In the genomic region with DNA sequence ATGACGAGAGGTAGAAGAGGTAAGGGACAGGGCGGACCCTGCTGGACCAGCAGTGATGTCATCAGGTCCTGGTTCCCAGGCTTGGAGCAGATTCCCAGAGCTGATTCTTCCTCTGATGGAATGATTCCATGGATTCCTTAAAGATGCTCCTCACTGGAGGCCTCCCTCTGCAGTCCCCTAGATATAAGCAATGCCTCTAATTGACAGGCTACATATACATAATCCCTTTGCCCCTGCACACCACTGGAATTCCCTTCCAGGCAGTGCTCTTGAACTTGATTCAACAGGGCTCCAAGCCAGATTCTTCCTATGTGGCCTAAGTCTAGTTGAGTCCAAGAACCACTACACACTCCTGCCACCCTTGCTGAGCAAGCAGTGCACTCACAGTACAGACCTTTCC, we compare ENCODE assay signal across 16 cellular contexts. TPM values are rescaled to one million over a fixed set of nuclear protein-coding genes. Genes with fewer than 3 reads are reported as not detected.
DNase-seq lines count a peak whose midpoint lies in the region; ATAC-seq, FAIRE-seq and TF ChIP-seq lines count a peak whose summit lies in the region.
"Had no signal": no experiment of that assay in that cellular context is flagged by ENCODE, and none has a peak within 500 bp of the region (broad histone marks: within the 10 kb centered on the region; RNA-seq: fewer than 3 reads in every experiment).

No MANE protein-coding gene starts in this region.

- in situ Hi-C loops in HepG2 (cut with HindIII; ENCODE audit: extremely low pct_ligation_motif_present, low pct_unique_long_range_greater_than_20kb), result no loop called here

- H3K36me3 ChIP-seq in HepG2 (replicated peaks in 1 of 2; ENCODE audit: control insufficient read depth in 1 of 2, insufficient read depth in 2 of 2, low read length in 2 of 2) (no peaks in the 10 kb centered on the region), right lobe of liver (no peaks in the 10 kb centered on the region), aorta (ENCODE audit: control insufficient read depth in 1 of 2, insufficient read depth in 2 of 2, low read length in 1 of 2) (no peaks in the 10 kb centered on the region)
- H3K36me3 ChIP-seq: BLaER1 treated with 17β-estradiol and CSF1 and Interleukin-3, amounts not matched to agents 10 nM and 100 nM had no signal

- H3K27ac ChIP-seq in HepG2 (ENCODE audit: extremely low read length, insufficient read depth, low read length), result no peak overlapping the region
- H3K27ac ChIP-seq in right lobe of liver, result no peak overlapping the region
- H3K27ac ChIP-seq in aorta (ENCODE audit: low read depth in 1 of 2, low read length in 2 of 2), result no peak overlapping the region
- H3K27ac ChIP-seq: 22Rv1; BLaER1 treated with 17β-estradiol and CSF1 and Interleukin-3, amounts not matched to agents 10 nM and 100 nM; GM23248 had no signal

- no peaks in the 10 kb centered on the region for H4K20me1 ChIP-seq in HepG2 (ENCODE audit: insufficient read depth, low read length)
- H4K20me1 ChIP-seq: BLaER1 treated with 17β-estradiol and CSF1 and Interleukin-3, amounts not matched to agents 10 nM and 100 nM had no signal

- TF ChIP-seq CTCF in HepG2 (CRISPR knock-in tag; IDR thresholded peaks at IDR 0.05), result no peak
- no peak for TF ChIP-seq CTCF in right lobe of liver (IDR thresholded peaks at IDR 0.05)

- H3K9me3 ChIP-seq in HepG2 (ENCODE audit: low read length), result no peaks in the 10 kb centered on the region
- H3K9me3 ChIP-seq in right lobe of liver, result no peaks in the 10 kb centered on the region
- peaks cover 2% of the 10 kb centered on the region for H3K9me3 ChIP-seq in aorta (ENCODE audit: control insufficient read depth, low read length)

- no peak for TF ChIP-seq RAD21 in HepG2 (CRISPR knock-in tag; IDR thresholded peaks at IDR 0.05)

- H3K9ac ChIP-seq in HepG2 (ENCODE audit: insufficient read depth, low read depth, low read length), result no peak overlapping the region
- H3K9ac ChIP-seq: BLaER1 treated with 17β-estradiol and CSF1 and Interleukin-3, amounts not matched to agents 10 nM and 100 nM; GM23248 had no signal

- BruUV-seq in HepG2 (replicated peaks; lab: Mats Ljungman, UMichigan), result no TSS peak

- intact Hi-C loops in HepG2 (cut with micrococcal nuclease; ENCODE audit: unreplicated experiment) (no loop called here), right lobe of liver (cut with DNase I) (no loop called here), aorta (cut with DNase I) (no loop called here), posterior vena cava (cut with DNase I) (no loop called here)

- no peak overlapping the region for H3K4me2 ChIP-seq in HepG2 (ENCODE audit: low read depth, low read length)
- H3K4me2 ChIP-seq: BLaER1 treated with 17β-estradiol and CSF1 and Interleukin-3, amounts not matched to agents 10 nM and 100 nM had no signal

- FAIRE-seq in HepG2 (lab: Jason Lieb, UNC), result no peak
- FAIRE-seq: GM12878, GM18507 had no signal

- 0% methylated on average over 2 of the region's 2 CpGs for WGBS in HepG2 (ENCODE audit: low lambda C conversion rate)
- 93% methylated on average over 2 of the region's 2 CpGs for WGBS in right lobe of liver (ENCODE audit: insufficient coverage, low coverage, low lambda C conversion rate, missing lambda C conversion rate)
- WGBS in aorta, 2 donors, result 91 to 93% methylated on average over 2 of the region's 2 CpGs

- CTCF ChIA-PET in HepG2 (lab: Yijun Ruan, JAX; ENCODE audit: low intra/inter-chr PET ratio, low total read pairs), result no interaction called here

- DNase-seq in HepG2 (ENCODE audit: low spot score) (no peak), right lobe of liver (no peak), astrocyte of the hippocampus (ENCODE audit: low read depth, low spot score) (peak; percentile 16), iris pigment epithelial cell (ENCODE audit: low read depth) (peak; percentile 21), aorta (no peak), posterior vena cava (ENCODE audit: low spot score) (no peak), NCI-H2107 (lab: John Stamatoyannopoulos, UW) (no peak), SKM-1 (lab: John Stamatoyannopoulos, UW; ENCODE audit: unreplicated experiment) (no peak)
- DNase-seq: CD4-positive, CD25-positive, alpha-beta regulatory T cell; DMS53; GM23248; H7 had no signal

- H3K27me3 ChIP-seq in HepG2 (ENCODE audit: control insufficient read depth in 1 of 2, insufficient read depth in 2 of 2, low read length in 2 of 2), result peaks cover 2 to 7% of the 10 kb centered on the region in 2 experiments; a peak in 2 of 5 replicates
- peaks cover 0 to 3% of the 10 kb centered on the region in 2 donors for H3K27me3 ChIP-seq in right lobe of liver
- H3K27me3 ChIP-seq in aorta (ENCODE audit: control insufficient read depth in 1 of 2, insufficient read depth in 2 of 2, low read length in 1 of 2), result no peaks in the 10 kb centered on the region
- H3K27me3 ChIP-seq: BLaER1 treated with 17β-estradiol and CSF1 and Interleukin-3, amounts not matched to agents 10 nM and 100 nM had no signal

- ATAC-seq in HepG2 (no peak), right lobe of liver (no peak), aorta (ENCODE audit: low FRiP score) (peak; percentile 7)
- ATAC-seq: GM12878 had no signal

- TF ChIP-seq EP300 in HepG2 (IDR thresholded peaks at IDR 0.05; ENCODE audit: low read depth in 2 of 2, low read length in 2 of 2) (no peak), HepG2 (CRISPR knock-in tag; IDR thresholded peaks at IDR 0.05; ENCODE audit: borderline replicate concordance) (no peak)

- TF ChIP-seq POLR2A in HepG2 (IDR thresholded peaks at IDR 0.05; ENCODE audit: insufficient read depth in 1 of 2, low read depth in 2 of 2, low read length in 2 of 2), result no peak
- TF ChIP-seq POLR2A in right lobe of liver (IDR thresholded peaks at IDR 0.05), result no peak

- H3K4me1 ChIP-seq in HepG2 (ENCODE audit: insufficient read depth, low read length) (no peaks in the 10 kb centered on the region), right lobe of liver (no peaks in the 10 kb centered on the region), aorta (ENCODE audit: control insufficient read depth in 1 of 2, insufficient read depth in 2 of 2, low read length in 2 of 2) (no peaks in the 10 kb centered on the region)
- H3K4me1 ChIP-seq: BLaER1 treated with 17β-estradiol and CSF1 and Interleukin-3, amounts not matched to agents 10 nM and 100 nM had no signal

- H3K79me2 ChIP-seq in HepG2 (ENCODE audit: insufficient read depth, low read length), result no peaks in the 10 kb centered on the region

- H3K4me3 ChIP-seq in HepG2 (replicated peaks in 1 of 3; ENCODE audit: insufficient read depth in 1 of 3, low read depth in 2 of 3, low read length in 3 of 3) (no peak overlapping the region), right lobe of liver (no peak overlapping the region), aorta (ENCODE audit: low read length in 2 of 2) (no peak overlapping the region)
- H3K4me3 ChIP-seq: BLaER1 treated with 17β-estradiol and CSF1 and Interleukin-3, amounts not matched to agents 10 nM and 100 nM; GM12878; GM23248 had no signal

- POLR2A ChIA-PET in HepG2 (lab: Yijun Ruan, JAX), result no interaction called here

- no peak overlapping the region for H2AFZ ChIP-seq in HepG2 (ENCODE audit: low read length)
- H2AFZ ChIP-seq: GM23248 had no signal

TF ChIP-seq in HepG2, 621 proteins besides CTCF, POLR2A, EP300 and RAD21:
- TF ChIP-seq CREB1 (IDR thresholded peaks at IDR 0.05) (peak; percentile 56), CREB1 (CRISPR knock-in tag; IDR thresholded peaks at IDR 0.05) (no peak), ATF7 (IDR thresholded peaks at IDR 0.05) (0 out of 2 replicates have a peak, but pooled peaks have one; percentile 14), ATF7 (CRISPR knock-in tag; IDR thresholded peaks at IDR 0.05) (no peak)
- TF ChIP-seq, protein P1, sequence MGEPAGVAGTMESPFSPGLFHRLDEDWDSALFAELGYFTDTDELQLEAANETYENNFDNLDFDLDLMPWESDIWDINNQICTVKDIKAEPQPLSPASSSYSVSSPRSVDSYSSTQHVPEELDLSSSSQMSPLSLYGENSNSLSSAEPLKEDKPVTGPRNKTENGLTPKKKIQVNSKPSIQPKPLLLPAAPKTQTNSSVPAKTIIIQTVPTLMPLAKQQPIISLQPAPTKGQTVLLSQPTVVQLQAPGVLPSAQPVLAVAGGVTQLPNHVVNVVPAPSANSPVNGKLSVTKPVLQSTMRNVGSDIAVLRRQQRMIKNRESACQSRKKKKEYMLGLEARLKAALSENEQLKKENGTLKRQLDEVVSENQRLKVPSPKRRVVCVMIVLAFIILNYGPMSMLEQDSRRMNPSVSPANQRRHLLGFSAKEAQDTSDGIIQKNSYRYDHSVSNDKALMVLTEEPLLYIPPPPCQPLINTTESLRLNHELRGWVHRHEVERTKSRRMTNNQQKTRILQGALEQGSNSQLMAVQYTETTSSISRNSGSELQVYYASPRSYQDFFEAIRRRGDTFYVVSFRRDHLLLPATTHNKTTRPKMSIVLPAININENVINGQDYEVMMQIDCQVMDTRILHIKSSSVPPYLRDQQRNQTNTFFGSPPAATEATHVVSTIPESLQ (CRISPR knock-in tag; conservative IDR thresholded peaks at IDR 0.05), result no peak

RNA-seq across cellular contexts. Expression of a gene that starts 52.3 kb away (rescaled TPM):
- 2.5 and 4.1 TPM in 2 replicates for total RNA-seq in HepG2 (2016; rRNA removed; fragmentation: Illumina TruSeq; extraction: Trizol)
- 1.3 and 1.4 TPM in 2 replicates for total RNA-seq in HepG2 (2016; cell fraction: cytosol; rRNA removed; fragmentation: Illumina TruSeq; extraction: Trizol; ENCODE audit: low read depth)
- 2.3 and 3.2 TPM in 2 replicates for total RNA-seq in HepG2 (2016; cell fraction: insoluble cytoplasmic fraction; rRNA removed; fragmentation: Illumina TruSeq; extraction: Trizol)
- 1.9 and 2.3 TPM in 2 replicates for total RNA-seq in HepG2 (2016; cell fraction: membrane; rRNA removed; fragmentation: Illumina TruSeq; extraction: Trizol)
- total RNA-seq in HepG2 (2016; cell fraction: nucleus; rRNA removed; fragmentation: Illumina TruSeq; extraction: Trizol), result 3.9 and 4.0 TPM in 2 replicates
- 1.2 and 1.5 TPM in 2 replicates for polyA plus RNA-seq in HepG2 (2011; rRNA removed)
- polyA plus RNA-seq in HepG2 (2011; cell fraction: cytosol; rRNA removed), result 0.39 and 0.87 TPM in 2 replicates
- 1.3 and 3.9 TPM in 2 replicates for polyA plus RNA-seq in HepG2 (2011; cell fraction: nucleus; rRNA removed)
- 1.0 and 1.7 TPM in 2 replicates for polyA plus RNA-seq in HepG2 (2012)
- 0.12 and 0.37 TPM in 2 replicates for polyA plus RNA-seq in HepG2 (2016; cell fraction: cytosol; fragmentation: Illumina TruSeq; extraction: Trizol; ENCODE audit: low read depth)
- 2.2 TPM in 2 replicates for polyA plus RNA-seq in HepG2 (2016; cell fraction: insoluble cytoplasmic fraction; fragmentation: Illumina TruSeq; extraction: Trizol; ENCODE audit: low read depth)
- 0.26 and 0.31 TPM in 2 replicates for polyA plus RNA-seq in HepG2 (2016; cell fraction: membrane; fragmentation: Illumina TruSeq; extraction: Trizol; ENCODE audit: low read depth)
- 3.6 and 4.0 TPM in 2 replicates for polyA plus RNA-seq in HepG2 (2016; cell fraction: nucleus; fragmentation: Illumina TruSeq; extraction: Trizol; ENCODE audit: insufficient read depth, low read depth)
- 0.70 and 2.3 TPM in 2 replicates for polyA minus RNA-seq in HepG2 (2011; rRNA and poly(A)+ RNA removed; ENCODE audit: low replicate concordance)
- polyA minus RNA-seq in HepG2 (2011; cell fraction: cytosol; rRNA and poly(A)+ RNA removed), result 0.70 and 1.1 TPM in 2 replicates
- 3.5 and 5.1 TPM in 2 replicates for polyA minus RNA-seq in HepG2 (2011; cell fraction: nucleus; rRNA and poly(A)+ RNA removed)
- 10 to 100 TPM in 1 of 6 experiments, 1 to 10 TPM in 5; 3.0 to 13.2 (median 7.2) TPM for total RNA-seq in right lobe of liver
- total RNA-seq in aorta, result 10 to 100 TPM; 11.8 to 14.1 TPM
- 10 to 100 TPM in 1 of 2 donors, 1 to 10 TPM in 1; 3.8 to 11.5 TPM for polyA plus RNA-seq in aorta
- 10 to 100 TPM in 1 of 2 donors, 1 to 10 TPM in 1; 6.4 to 10.5 TPM for total RNA-seq in posterior vena cava

Comparison
In these comparisons a context has a peak if more than half of its experiments do, and no peak if none do; other contexts are left out.
1. DNase-seq: peak in astrocyte of the hippocampus (single experiment) and iris pigment epithelial cell (single experiment); none in HepG2 (single experiment), right lobe of liver (0 of 3), aorta (0 of 2), posterior vena cava (single experiment), NCI-H2107 (single experiment) and SKM-1 (single experiment).